ENCODE assay signal across 7 cellular contexts in genomic region chr16:88570691-88571092, GRCh38. TPM values are rescaled to one million over a fixed set of nuclear protein-coding genes. Genes with fewer than 3 reads are reported as not detected.
DNase-seq lines count a peak whose midpoint lies in the region; ATAC-seq and TF ChIP-seq lines count a peak whose summit lies in the region.

No MANE protein-coding gene starts in this region.

- peaks cover 44% of the 10 kb centered on the region for H3K4me1 Mint-ChIP-seq in activated CD4-positive, alpha-beta T cell treated with anti-CD3 and anti-CD28 coated beads for 36 hours

- ATAC-seq in GM19395 (IDR thresholded peaks at IDR 0.05; ENCODE audit: unreplicated experiment), result peak; percentile 32
- ATAC-seq in activated CD4-positive, alpha-beta T cell treated with anti-CD3 and anti-CD28 coated beads for 36 hours, result peak; percentile 33
- ATAC-seq in GM21528 (IDR thresholded peaks at IDR 0.05; ENCODE audit: low FRiP score, unreplicated experiment), result no peak
- ATAC-seq in omental fat pad (ENCODE audit: low FRiP score), result no peak

- H3K27ac ChIP-seq in HL-60 (replicated peaks), result peak overlapping the region; percentile 32; the same call in 1 of the 2 replicates

- H3K4me1 ChIP-seq in neuron (ENCODE audit: insufficient read depth, low read length), result peaks cover 28% of the 10 kb centered on the region

- CTCF ChIA-PET in activated CD4-positive, alpha-beta T cell treated with anti-CD3 and anti-CD28 coated beads for 36 hours (lab: Charles Lee), result interaction anchor here (0.6 to 1.8 kb wide), 5 partner anchors 9 to 614 kb away, joined by 3 to 10 read pairs (median 4); no protein-coding TSS in a partner anchor

- no peaks in the 10 kb centered on the region for H3K27me3 ChIP-seq in HL-60 (ENCODE audit: insufficient read depth, poor library complexity, severe bottlenecking)
- H3K27me3 ChIP-seq in neuron (ENCODE audit: insufficient read depth, low read length), result no peaks in the 10 kb centered on the region

- H3K27me3 Mint-ChIP-seq in activated CD4-positive, alpha-beta T cell treated with anti-CD3 and anti-CD28 coated beads for 36 hours, result no peaks in the 10 kb centered on the region

- no peaks in the 10 kb centered on the region for H3K9me3 ChIP-seq in neuron (ENCODE audit: low read length)

- intact Hi-C loops in activated CD4-positive, alpha-beta T cell treated with anti-CD3 and anti-CD28 coated beads for 36 hours (cut with DNase I, micrococcal nuclease), result loop anchor here (1.0 to 10.0 kb wide), 18 partner anchors 36 to 1302 kb away; partner anchors contain the start of genes BANP (in 2 of the 2), CTU2 (in 2 of the 2), RNF166 (in 2 of the 2) and CDH15 (in 1 of the 2)

- DNase-seq in HL-60 (ENCODE audit: low read depth in 1 of 2, low spot score in 1 of 2), result peak in 1 of 2 experiments; percentile 10
- peak; percentile 63 for DNase-seq in activated CD4-positive, alpha-beta T cell treated with anti-CD3 and anti-CD28 coated beads for 36 hours
- DNase-seq in epithelial cell of esophagus (ENCODE audit: low read depth), result peak; percentile 40
- no peak for DNase-seq in omental fat pad (ENCODE audit: low spot score)

- no peaks in the 10 kb centered on the region for H3K9me3 Mint-ChIP-seq in activated CD4-positive, alpha-beta T cell treated with anti-CD3 and anti-CD28 coated beads for 36 hours (ENCODE audit: low read depth)

- peak overlapping the region; percentile 67 for H3K27ac Mint-ChIP-seq in activated CD4-positive, alpha-beta T cell treated with anti-CD3 and anti-CD28 coated beads for 36 hours

- peaks cover 29% of the 10 kb centered on the region for H3K36me3 ChIP-seq in neuron (ENCODE audit: insufficient read depth, low read length)

- no peak overlapping the region for H2AFZ ChIP-seq in neuron (ENCODE audit: low read depth, low read length)

- POLR2A ChIA-PET in activated CD4-positive, alpha-beta T cell treated with anti-CD3 and anti-CD28 coated beads for 36 hours (lab: Charles Lee), result interaction anchor here (0.6 to 1.7 kb wide), 6 partner anchors 7 to 620 kb away, joined by 3 to 10 read pairs (median 4); partner anchors contain the start of genes BANP and ZFPM1

- TF ChIP-seq CTCF in HL-60 (IDR thresholded peaks at IDR 0.05; ENCODE audit: insufficient read depth, low read length) (no peak), epithelial cell of esophagus (IDR thresholded peaks at IDR 0.05; ENCODE audit: insufficient read depth, low read depth, low read length, missing control alignments) (no peak), omental fat pad (IDR thresholded peaks at IDR 0.05) (no peak)

- peak overlapping the region; percentile 88 for H3K4me3 Mint-ChIP-seq in activated CD4-positive, alpha-beta T cell treated with anti-CD3 and anti-CD28 coated beads for 36 hours

- H3K4me3 ChIP-seq in HL-60 (replicated peaks; ENCODE audit: insufficient read depth, low read length), result peak overlapping the region; percentile 75
- peak overlapping the region; percentile 85 for H3K4me3 ChIP-seq in epithelial cell of esophagus (ENCODE audit: low read length)
- H3K4me3 ChIP-seq in neuron (ENCODE audit: low read length), result peak overlapping the region; percentile 95

- peaks cover 20% of the 10 kb centered on the region for H3K36me3 Mint-ChIP-seq in activated CD4-positive, alpha-beta T cell treated with anti-CD3 and anti-CD28 coated beads for 36 hours (ENCODE audit: low read depth)

RNA-seq across cellular contexts. Expression of gene ZC3H18, which starts 0.5 kb away (rescaled TPM):
- total RNA-seq in activated CD4-positive, alpha-beta T cell treated with anti-CD3 and anti-CD28 coated beads for 36 hours, result 10 to 100 TPM; 70.0 to 76.4 TPM
- total RNA-seq in omental fat pad, result 10 to 100 TPM; 10.6 to 25.6 (median 17.8) TPM

Comparison
In these comparisons a context has a peak if more than half of its experiments do, and no peak if none do; other contexts are left out.
1. ATAC-seq: peak in GM19395 (single experiment) and activated CD4-positive, alpha-beta T cell treated with anti-CD3 and anti-CD28 coated beads for 36 hours (single experiment); none in GM21528 (single experiment) and omental fat pad (single experiment).
2. Peak in every context shown above with its lines, with median percentiles within 50 percentile points of each other: H3K4me3 ChIP-seq.